ENCODE assay signal across 21 cellular contexts in the genomic region with DNA sequence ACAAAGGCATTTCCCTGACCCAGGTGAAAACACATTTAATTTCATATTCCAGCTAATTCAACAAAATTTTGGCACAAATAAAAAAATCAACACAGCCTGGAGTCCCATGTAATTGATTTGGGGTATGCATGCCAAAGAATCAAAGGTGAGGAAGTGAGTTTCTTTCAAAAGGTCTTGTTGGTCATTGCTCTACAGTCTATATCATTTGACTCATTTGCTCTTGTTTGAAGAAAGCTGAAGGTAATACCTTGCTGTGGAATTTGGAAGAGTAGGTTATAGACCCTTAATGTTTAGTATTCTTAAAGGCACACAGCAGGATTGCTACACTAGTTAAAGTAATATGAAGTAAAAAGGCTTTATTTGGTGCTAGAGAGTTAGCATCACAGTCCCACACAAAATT.
"Had no signal": no experiment of that assay in that cellular context is flagged by ENCODE, and none has a peak within 500 bp of the region (broad histone marks: within the 10 kb centered on the region; RNA-seq: fewer than 3 reads in every experiment).

No MANE protein-coding gene starts in this region.

- H3K27ac ChIP-seq: hepatocyte, left ventricle myocardium inferior, lower lobe of right lung, psoas muscle, spleen, tibial artery, upper lobe of right lung, vagina had no signal

- H3K9me3 ChIP-seq: left ventricle myocardium inferior, lower lobe of right lung, psoas muscle, spleen, tibial artery, upper lobe of right lung, vagina had no signal

- H3K4me2 ChIP-seq: hepatocyte had no signal

- H3K79me2 ChIP-seq: hepatocyte had no signal

- H3K4me3 ChIP-seq: hepatocyte, left ventricle myocardium inferior, lower lobe of right lung, psoas muscle, spleen, tibial artery, upper lobe of right lung, vagina had no signal

- H3K36me3 ChIP-seq: left ventricle myocardium inferior, lower lobe of right lung, spleen, tibial artery, upper lobe of right lung, vagina had no signal

- ATAC-seq: left cardiac atrium; lower lobe of right lung; psoas muscle; sciatic nerve; stimulated activated memory B cell treated with anti-CD40 and anti-IgM and Interleukin-4, amounts not matched to agents 10 μg/mL and 1 μg/mL and 100 μg/mL, for 72 hours; upper lobe of right lung had no signal

- H3K4me1 ChIP-seq: left ventricle myocardium inferior, lower lobe of right lung, psoas muscle, spleen, upper lobe of right lung, vagina had no signal

- H2AFZ ChIP-seq: hepatocyte had no signal

- H3K27me3 ChIP-seq: hepatocyte, tibial artery, upper lobe of right lung, vagina had no signal

- DNase-seq: effector memory CD4-positive, alpha-beta T cell; erythroblast; foreskin melanocyte; head of caudate nucleus; kidney; left cardiac atrium; left ventricle myocardium inferior; lower lobe of right lung; midbrain; nephron progenitor cell; psoas muscle; spleen; stimulated activated CD4-positive, alpha-beta T cell treated with anti-CD3 and anti-CD28 coated beads, Interleukin-15, amount 100 ng/mL, for 24 hours; stimulated activated CD4-positive, alpha-beta T cell treated with anti-CD3 and anti-CD28 coated beads, Interleukin-1b, Interleukin-23, amount 100 ng/mL, for 48 hours; stimulated activated CD4-positive, alpha-beta T cell treated with anti-CD3 and anti-CD28 coated beads, Interleukin-4, amount 100 ng/mL, for 24 hours; tibial artery; upper lobe of right lung had no signal
